ENCODE assay signal across 13 cellular contexts in genomic region chr11:48088682-48089050, GRCh38.
DNase-seq lines count a peak whose midpoint lies in the region; ATAC-seq, FAIRE-seq and TF ChIP-seq lines count a peak whose summit lies in the region.
"Had no signal": no experiment of that assay in that cellular context is flagged by ENCODE, and none has a peak within 500 bp of the region (broad histone marks: within the 10 kb centered on the region; RNA-seq: fewer than 3 reads in every experiment).

No MANE protein-coding gene starts in this region.

- peaks cover 16% of the 10 kb centered on the region for H3K4me1 ChIP-seq in GM23338 (ENCODE audit: insufficient read depth)
- H3K4me1 ChIP-seq: SJSA1, uterus had no signal

- peaks cover 4% of the 10 kb centered on the region; the same call in 1 of the 3 replicates for H3K9me3 Mint-ChIP-seq in GM23338

- no peak for FAIRE-seq in frontal cortex (lab: Jason Lieb, UNC)

- H3K4me3 Mint-ChIP-seq in GM23338, result no peak overlapping the region

- H3K4me3 ChIP-seq in GM23338 (no peak overlapping the region), astrocyte of the cerebellum (ENCODE audit: low read depth, low read length) (no peak overlapping the region), neural cell (ENCODE audit: low read length) (no peak overlapping the region)
- H3K4me3 ChIP-seq: coronary artery, SJSA1, uterus had no signal

- in situ Hi-C loops in astrocyte of the cerebellum (cut with HindIII; ENCODE audit: low sequenced_read_pairs), result no loop called here

- H3K79me2 ChIP-seq in GM23338 (replicated peaks; ENCODE audit: insufficient read depth) (peaks cover 7% of the 10 kb centered on the region), neural cell (replicated peaks; ENCODE audit: insufficient read depth, low read length) (no peaks in the 10 kb centered on the region)

- H3K9me3 ChIP-seq in neural cell (ENCODE audit: low read length), result no peaks in the 10 kb centered on the region
- H3K9me3 ChIP-seq: SJSA1, uterus had no signal

- ATAC-seq in GM23338, result peak; percentile 77

- TF ChIP-seq EP300 in neural cell (conservative IDR thresholded peaks at IDR 0.05; ENCODE audit: poor library complexity, severe bottlenecking), result no peak

- peaks cover 33% of the 10 kb centered on the region for H3K4me1 Mint-ChIP-seq in GM23338

- H2AFZ ChIP-seq in GM23338, result no peak overlapping the region
- H2AFZ ChIP-seq in neural cell (ENCODE audit: low read depth, low read length), result no peak overlapping the region

- no peak for TF ChIP-seq RAD21 in neural cell (conservative IDR thresholded peaks at IDR 0.05)

- H3K27ac Mint-ChIP-seq in GM23338, result no peak overlapping the region

- H3K27me3 ChIP-seq in GM23338 (ENCODE audit: insufficient read depth), result no peaks in the 10 kb centered on the region
- H3K27me3 ChIP-seq in neural cell (ENCODE audit: insufficient read depth, low read depth, low read length), result no peaks in the 10 kb centered on the region
- H3K27me3 ChIP-seq: SJSA1, uterus had no signal

- no peak overlapping the region for H3K9ac ChIP-seq in neural cell (ENCODE audit: low read length)

- H3K4me2 ChIP-seq in GM23338 (no peak overlapping the region), neural cell (ENCODE audit: low read length) (no peak overlapping the region)

- H4K20me1 ChIP-seq in GM23338 (replicated peaks; ENCODE audit: insufficient read depth), result no peaks in the 10 kb centered on the region; the same call in 1 of the 2 replicates
- H4K20me1 ChIP-seq in neural cell (ENCODE audit: insufficient read depth), result no peaks in the 10 kb centered on the region

- H3F3A ChIP-seq in GM23338 (replicated peaks; ENCODE audit: low read depth) (no peaks in the 10 kb centered on the region), neural cell (ENCODE audit: insufficient read depth, low read length, poor library complexity, severe bottlenecking) (no peaks in the 10 kb centered on the region)

- H3K36me3 ChIP-seq in GM23338 (ENCODE audit: insufficient read depth) (no peaks in the 10 kb centered on the region), neural cell (ENCODE audit: insufficient read depth, low read length) (no peaks in the 10 kb centered on the region)
- H3K36me3 ChIP-seq: uterus had no signal

- peaks cover 6% of the 10 kb centered on the region; the same call in 2 of the 3 replicates for H3K36me3 Mint-ChIP-seq in GM23338 (ENCODE audit: low read depth)

- H3K9me2 ChIP-seq in GM23338 (ENCODE audit: insufficient read depth) (no peaks in the 10 kb centered on the region), neural cell (ENCODE audit: insufficient read depth, low read length) (no peaks in the 10 kb centered on the region)

- peaks cover 5% of the 10 kb centered on the region for H3K27me3 Mint-ChIP-seq in GM23338 (ENCODE audit: insufficient read depth, low read depth, poor library complexity)

- DNase-seq in GM23338 (ENCODE audit: low spot score) (no peak), NCI-H1694 (lab: John Stamatoyannopoulos, UW) (peak; percentile 37), astrocyte of the cerebellum (ENCODE audit: low read depth) (peak; percentile 77), frontal cortex (ENCODE audit: low spot score in 2 of 2) (no peak), putamen (ENCODE audit: low spot score) (no peak), SIG-M5 (lab: John Stamatoyannopoulos, UW) (no peak)
- DNase-seq: activated gamma-delta T cell, EL, NCI-H1930, uterus had no signal

- no peak overlapping the region for H3K27ac ChIP-seq in GM23338 (ENCODE audit: low read depth)
- no peak overlapping the region for H3K27ac ChIP-seq in neural cell (ENCODE audit: low read length)
- H3K27ac ChIP-seq: coronary artery, SJSA1, uterus had no signal

- TF ChIP-seq CTCF in GM23338 (conservative IDR thresholded peaks at IDR 0.05; ENCODE audit: low read depth in 2 of 2) (no peak), astrocyte of the cerebellum (IDR thresholded peaks at IDR 0.05; ENCODE audit: low read depth, low read length, missing control alignments) (no peak), neural cell (IDR thresholded peaks at IDR 0.05; ENCODE audit: poor library complexity, severe bottlenecking) (no peak)

TF ChIP-seq in GM23338, 12 proteins besides CTCF, POLR2A, EP300 and RAD21 (continues in another document):
- TF ChIP-seq NANOG (IDR thresholded peaks at IDR 0.05; ENCODE audit: borderline replicate concordance) (no peak), ZNF114 (CRISPR knock-in tag; IDR thresholded peaks at IDR 0.05) (no peak), EZH2phosphoT487 (IDR thresholded peaks at IDR 0.05; ENCODE audit: unreplicated experiment) (no peak), ZNF331 (CRISPR knock-in tag; IDR thresholded peaks at IDR 0.05; ENCODE audit: low read depth) (no peak), CREB1 (CRISPR knock-in tag; IDR thresholded peaks at IDR 0.05; ENCODE audit: low read depth) (no peak)

TF ChIP-seq in neural cell, 6 proteins besides CTCF, POLR2A, EP300 and RAD21:
- TF ChIP-seq POLR2AphosphoS5 (IDR thresholded peaks at IDR 0.05) (peak; percentile 27), MXI1 (conservative IDR thresholded peaks at IDR 0.05; ENCODE audit: poor library complexity, severe bottlenecking) (no peak)
TF ChIP-seq in neural cell: peak in this region for 1.

Comparison
In these comparisons a context has a peak if more than half of its experiments do, and no peak if none do; other contexts are left out.
1. DNase-seq: peak in NCI-H1694 (single experiment) and astrocyte of the cerebellum (single experiment); none in GM23338 (single experiment), frontal cortex (0 of 2), putamen (single experiment) and SIG-M5 (single experiment).